In the genomic region with DNA sequence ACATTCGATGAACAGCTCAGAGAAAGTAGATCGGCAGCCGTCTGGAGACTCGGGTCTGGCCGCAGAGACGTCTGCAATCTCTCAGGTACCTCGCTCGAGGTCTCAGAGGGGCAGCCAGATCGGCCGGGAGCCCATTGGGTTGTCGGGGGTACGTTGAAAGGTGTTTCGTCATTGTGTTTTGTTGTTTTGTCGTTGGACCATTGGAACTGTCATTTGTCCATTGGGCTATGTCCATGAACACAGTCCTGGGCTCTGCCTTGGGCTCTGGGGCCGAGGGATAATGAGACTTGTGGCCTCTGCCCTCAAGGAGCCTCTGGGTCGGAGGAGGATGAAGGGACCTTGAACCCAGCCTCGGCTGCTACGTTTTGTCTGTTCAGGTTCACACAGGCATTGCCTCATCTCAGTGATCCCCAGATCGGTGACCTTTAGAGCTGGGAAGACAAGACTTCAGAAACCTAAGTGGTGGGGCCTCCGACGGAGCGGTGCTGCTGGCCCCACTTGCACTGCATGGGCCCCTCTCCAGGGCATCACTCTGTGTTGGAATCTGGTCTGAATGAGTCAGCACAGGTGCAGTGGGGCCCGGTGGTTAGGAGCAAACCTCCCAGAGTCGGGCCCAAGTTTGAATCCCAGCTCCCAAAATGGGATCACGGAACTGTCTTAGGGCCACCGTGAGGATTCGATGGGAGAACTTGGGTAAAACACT, we compare ENCODE assay signal across 10 cellular contexts.
"Had no signal": no experiment of that assay in that cellular context is flagged by ENCODE, and none has a peak within 500 bp of the region (broad histone marks: within the 10 kb centered on the region; RNA-seq: fewer than 3 reads in every experiment).

No MANE protein-coding gene starts in this region.

- H3K27me3 ChIP-seq: adrenal gland, body of pancreas had no signal

- H3K27me3 Mint-ChIP-seq: activated B cell treated with CpG ODN at 0.5 μM for 24 hours; activated CD4-positive, alpha-beta T cell treated with anti-CD3 and anti-CD28 coated beads, Interleukin-2, amount 10 ng/mL, durations not matched to agents 7 days and 5 days; dendritic cell treated with granulocyte-macrophage colony-stimulating factor and Interleukin-4, amounts not matched to agents 40 ng/mL and 50 ng/mL, for 4 days; naive thymus-derived CD8-positive, alpha-beta T cell; progenitor cell of endocrine pancreas; stimulated activated naive CD8-positive, alpha-beta T cell treated with anti-CD3 and anti-CD28 coated beads, Interleukin-15, amount 100 ng/mL, for 72 hours had no signal

- H3K4me3 ChIP-seq: adrenal gland, body of pancreas, lung had no signal

- H3K27ac Mint-ChIP-seq: activated B cell treated with CpG ODN at 0.5 μM for 24 hours; activated CD4-positive, alpha-beta T cell treated with anti-CD3 and anti-CD28 coated beads, Interleukin-2, amount 10 ng/mL, durations not matched to agents 7 days and 5 days; activated naive CD4-positive, alpha-beta T cell treated with anti-CD3 and anti-CD28 coated beads for 36 hours; dendritic cell treated with granulocyte-macrophage colony-stimulating factor and Interleukin-4, amounts not matched to agents 40 ng/mL and 50 ng/mL, for 4 days; stimulated activated naive CD8-positive, alpha-beta T cell treated with anti-CD3 and anti-CD28 coated beads, Interleukin-15, amount 100 ng/mL, for 72 hours had no signal

- H3K9me3 Mint-ChIP-seq: activated B cell treated with CpG ODN at 0.5 μM for 24 hours; activated CD4-positive, alpha-beta T cell treated with anti-CD3 and anti-CD28 coated beads, Interleukin-2, amount 10 ng/mL, durations not matched to agents 7 days and 5 days; activated naive CD4-positive, alpha-beta T cell treated with anti-CD3 and anti-CD28 coated beads for 36 hours; dendritic cell treated with granulocyte-macrophage colony-stimulating factor and Interleukin-4, amounts not matched to agents 40 ng/mL and 50 ng/mL, for 4 days; stimulated activated naive CD8-positive, alpha-beta T cell treated with anti-CD3 and anti-CD28 coated beads, Interleukin-15, amount 100 ng/mL, for 72 hours had no signal

- H3K27ac ChIP-seq: adrenal gland had no signal

- H3K9me3 ChIP-seq: adrenal gland, body of pancreas had no signal

- H3K4me3 Mint-ChIP-seq: activated B cell treated with CpG ODN at 0.5 μM for 24 hours; activated CD4-positive, alpha-beta T cell treated with anti-CD3 and anti-CD28 coated beads, Interleukin-2, amount 10 ng/mL, durations not matched to agents 7 days and 5 days; activated naive CD4-positive, alpha-beta T cell treated with anti-CD3 and anti-CD28 coated beads for 36 hours; dendritic cell treated with granulocyte-macrophage colony-stimulating factor and Interleukin-4, amounts not matched to agents 40 ng/mL and 50 ng/mL, for 4 days; naive thymus-derived CD8-positive, alpha-beta T cell had no signal
